In genomic region chr14:20738292-20738691, GRCh38 we compare ENCODE assay signal across 1 cellular context.
TF ChIP-seq lines count a peak whose summit lies in the region.

No MANE protein-coding gene starts in this region.

TF ChIP-seq in HEK293, 187 proteins besides CTCF, POLR2A, EP300 and RAD21 (continued from another document):
- TF ChIP-seq, protein P1, sequence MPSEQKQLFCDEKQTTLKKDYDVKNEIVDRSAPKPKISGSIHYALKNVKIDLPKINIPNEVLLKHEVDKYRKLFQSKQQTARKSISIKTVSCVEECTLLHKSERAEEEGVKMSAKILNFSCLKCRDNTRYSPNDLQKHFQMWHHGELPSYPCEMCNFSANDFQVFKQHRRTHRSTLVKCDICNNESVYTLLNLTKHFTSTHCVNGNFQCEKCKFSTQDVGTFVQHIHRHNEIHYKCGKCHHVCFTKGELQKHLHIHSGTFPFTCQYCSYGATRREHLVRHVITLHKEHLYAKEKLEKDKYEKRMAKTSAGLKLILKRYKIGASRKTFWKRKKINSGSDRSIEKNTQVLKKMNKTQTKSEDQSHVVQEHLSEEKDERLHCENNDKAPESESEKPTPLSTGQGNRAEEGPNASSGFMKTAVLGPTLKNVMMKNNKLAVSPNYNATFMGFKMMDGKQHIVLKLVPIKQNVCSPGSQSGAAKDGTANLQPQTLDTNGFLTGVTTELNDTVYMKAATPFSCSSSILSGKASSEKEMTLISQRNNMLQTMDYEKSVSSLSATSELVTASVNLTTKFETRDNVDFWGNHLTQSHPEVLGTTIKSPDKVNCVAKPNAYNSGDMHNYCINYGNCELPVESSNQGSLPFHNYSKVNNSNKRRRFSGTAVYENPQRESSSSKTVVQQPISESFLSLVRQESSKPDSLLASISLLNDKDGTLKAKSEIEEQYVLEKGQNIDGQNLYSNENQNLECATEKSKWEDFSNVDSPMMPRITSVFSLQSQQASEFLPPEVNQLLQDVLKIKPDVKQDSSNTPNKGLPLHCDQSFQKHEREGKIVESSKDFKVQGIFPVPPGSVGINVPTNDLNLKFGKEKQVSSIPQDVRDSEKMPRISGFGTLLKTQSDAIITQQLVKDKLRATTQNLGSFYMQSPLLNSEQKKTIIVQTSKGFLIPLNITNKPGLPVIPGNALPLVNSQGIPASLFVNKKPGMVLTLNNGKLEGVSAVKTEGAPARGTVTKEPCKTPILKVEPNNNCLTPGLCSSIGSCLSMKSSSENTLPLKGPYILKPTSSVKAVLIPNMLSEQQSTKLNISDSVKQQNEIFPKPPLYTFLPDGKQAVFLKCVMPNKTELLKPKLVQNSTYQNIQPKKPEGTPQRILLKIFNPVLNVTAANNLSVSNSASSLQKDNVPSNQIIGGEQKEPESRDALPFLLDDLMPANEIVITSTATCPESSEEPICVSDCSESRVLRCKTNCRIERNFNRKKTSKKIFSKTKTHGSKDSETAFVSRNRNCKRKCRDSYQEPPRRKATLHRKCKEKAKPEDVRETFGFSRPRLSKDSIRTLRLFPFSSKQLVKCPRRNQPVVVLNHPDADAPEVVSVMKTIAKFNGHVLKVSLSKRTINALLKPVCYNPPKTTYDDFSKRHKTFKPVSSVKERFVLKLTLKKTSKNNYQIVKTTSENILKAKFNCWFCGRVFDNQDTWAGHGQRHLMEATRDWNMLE (tag by site-specific recombination; conservative IDR thresholded peaks at IDR 0.05; ENCODE audit: low read depth) = peak; percentile 86
- 0 out of 2 replicates have a peak, but pooled peaks have one; percentile 44 for TF ChIP-seq ZNF629 (tag by site-specific recombination; IDR thresholded peaks at IDR 0.05)
- TF ChIP-seq, protein P2, sequence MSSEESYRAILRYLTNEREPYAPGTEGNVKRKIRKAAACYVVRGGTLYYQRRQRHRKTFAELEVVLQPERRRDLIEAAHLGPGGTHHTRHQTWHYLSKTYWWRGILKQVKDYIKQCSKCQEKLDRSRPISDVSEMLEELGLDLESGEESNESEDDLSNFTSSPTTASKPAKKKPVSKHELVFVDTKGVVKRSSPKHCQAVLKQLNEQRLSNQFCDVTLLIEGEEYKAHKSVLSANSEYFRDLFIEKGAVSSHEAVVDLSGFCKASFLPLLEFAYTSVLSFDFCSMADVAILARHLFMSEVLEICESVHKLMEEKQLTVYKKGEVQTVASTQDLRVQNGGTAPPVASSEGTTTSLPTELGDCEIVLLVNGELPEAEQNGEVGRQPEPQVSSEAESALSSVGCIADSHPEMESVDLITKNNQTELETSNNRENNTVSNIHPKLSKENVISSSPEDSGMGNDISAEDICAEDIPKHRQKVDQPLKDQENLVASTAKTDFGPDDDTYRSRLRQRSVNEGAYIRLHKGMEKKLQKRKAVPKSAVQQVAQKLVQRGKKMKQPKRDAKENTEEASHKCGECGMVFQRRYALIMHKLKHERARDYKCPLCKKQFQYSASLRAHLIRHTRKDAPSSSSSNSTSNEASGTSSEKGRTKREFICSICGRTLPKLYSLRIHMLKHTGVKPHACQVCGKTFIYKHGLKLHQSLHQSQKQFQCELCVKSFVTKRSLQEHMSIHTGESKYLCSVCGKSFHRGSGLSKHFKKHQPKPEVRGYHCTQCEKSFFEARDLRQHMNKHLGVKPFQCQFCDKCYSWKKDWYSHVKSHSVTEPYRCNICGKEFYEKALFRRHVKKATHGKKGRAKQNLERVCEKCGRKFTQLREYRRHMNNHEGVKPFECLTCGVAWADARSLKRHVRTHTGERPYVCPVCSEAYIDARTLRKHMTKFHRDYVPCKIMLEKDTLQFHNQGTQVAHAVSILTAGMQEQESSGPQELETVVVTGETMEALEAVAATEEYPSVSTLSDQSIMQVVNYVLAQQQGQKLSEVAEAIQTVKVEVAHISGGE (tag by site-specific recombination; conservative IDR thresholded peaks at IDR 0.05; ENCODE audit: low read depth) = peak; percentile 59
- peak; percentile 49; the same call in 1 of the 2 replicates for TF ChIP-seq ZNF433 (tag by site-specific recombination; IDR thresholded peaks at IDR 0.05; ENCODE audit: low read depth)
- TF ChIP-seq ZNF140 (tag by site-specific recombination; IDR thresholded peaks at IDR 0.05) = peak; percentile 41; the same call in 1 of the 2 replicates
- TF ChIP-seq ZNF623 (tag by site-specific recombination; IDR thresholded peaks at IDR 0.05) = peak; percentile 72
TF ChIP-seq in HEK293: peak in this region for 24; not testable (repeated sequence) for 163.
